ENCODE assay signal across 8 cellular contexts in the genomic region with DNA sequence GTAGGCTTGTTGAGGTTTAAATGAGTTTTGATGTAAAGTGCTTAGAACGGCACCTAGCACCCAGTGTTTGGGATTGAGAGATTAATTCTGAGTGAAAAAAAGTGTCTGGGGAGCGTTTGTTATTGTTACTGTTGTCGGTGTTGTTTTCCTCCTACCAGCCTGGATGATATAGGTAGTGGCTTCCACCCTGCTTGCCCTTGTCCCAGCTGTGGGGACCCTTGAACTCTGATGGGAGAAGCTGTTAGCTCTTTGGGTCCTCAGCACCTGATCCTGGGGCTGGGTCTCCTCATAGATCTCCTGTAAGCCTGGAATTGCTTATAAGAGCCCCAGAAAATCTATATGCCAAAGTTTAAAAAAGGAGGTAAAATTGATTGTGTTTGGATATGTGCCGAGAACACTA. TPM values are rescaled to one million over a fixed set of nuclear protein-coding genes. Genes with fewer than 3 reads are reported as not detected.
DNase-seq lines count a peak whose midpoint lies in the region; ATAC-seq, FAIRE-seq and TF ChIP-seq lines count a peak whose summit lies in the region.

No MANE protein-coding gene starts in this region.

- BruUV-seq in OCI-LY7 (replicated peaks; lab: Mats Ljungman, UMichigan) = TSS peak; percentile 92

- CTCF ChIA-PET in OCI-LY7 (lab: Charles Lee; ENCODE audit: unreplicated experiment) = interaction anchor here (0.6 to 1.0 kb wide), 2 partner anchors 21 to 91 kb away, joined by 3 to 4 read pairs; no protein-coding TSS in a partner anchor

- no peaks in the 10 kb centered on the region for H3K27me3 Mint-ChIP-seq in effector memory CD8-positive, alpha-beta T cell

- WGBS in small intestine, 3 donors = 56 to 69% (median 61%) methylated on average over 4 of the region's 4 CpGs

- DNase-seq in GM12864 (ENCODE audit: low read depth) (no peak), OCI-LY7 (ENCODE audit: low spot score) (peak; percentile 24), small intestine (no peak), NCI-H446 (lab: John Stamatoyannopoulos, UW) (no peak), ureter (ENCODE audit: low spot score) (no peak), A172 (ENCODE audit: low spot score) (no peak)
- no peak for DNase-seq in effector memory CD8-positive, alpha-beta T cell
- DNase-seq in stimulated activated naive CD4-positive, alpha-beta T cell treated with Interleukin-2 at 50 U/mL for 16 hours (lab: John Stamatoyannopoulos, UW) = no peak

- peak overlapping the region; percentile 100 for H3K27ac Mint-ChIP-seq in effector memory CD8-positive, alpha-beta T cell

- H3K4me3 ChIP-seq in GM12864 (ENCODE audit: low read depth, low read length) (peak overlapping the region; percentile 84), OCI-LY7 (ENCODE audit: low read depth, low read length, poor library complexity, severe bottlenecking) (peak overlapping the region; percentile 96), small intestine (ENCODE audit: low read depth in 1 of 2, low read length in 2 of 2) (peak overlapping the region in 1 of 2 donors; percentile 24)

- no peak for FAIRE-seq in small intestine (lab: Jason Lieb, UNC)

- H3K27ac ChIP-seq in OCI-LY7 (ENCODE audit: low read depth, low read length, poor library complexity, severe bottlenecking) (peak overlapping the region; percentile 97), small intestine (ENCODE audit: low read depth in 1 of 2, low read length in 1 of 2) (peak overlapping the region; percentile 82 to 90)

- H3K4me2 ChIP-seq in OCI-LY7 (ENCODE audit: low read length) = peak overlapping the region; percentile 98

- H2AFZ ChIP-seq in OCI-LY7 (ENCODE audit: low read length) = no peak overlapping the region; the same call in 1 of the 2 replicates

- H3K36me3 ChIP-seq in OCI-LY7 (ENCODE audit: insufficient read depth, low read length) (no peaks in the 10 kb centered on the region), small intestine (ENCODE audit: control insufficient read depth in 2 of 2, insufficient read depth in 2 of 2, low read length in 2 of 2) (no peaks in the 10 kb centered on the region)

- H3K9me2 ChIP-seq in OCI-LY7 (ENCODE audit: insufficient read depth, low read length) = no peaks in the 10 kb centered on the region

- POLR2A ChIA-PET in OCI-LY7 (lab: Charles Lee) = interaction anchor here (0.8 to 1.4 kb wide), 5 partner anchors 13 to 114 kb away, joined by 3 to 4 read pairs (median 4); a partner anchor contains a TSS

- H3K4me1 ChIP-seq in OCI-LY7 (ENCODE audit: insufficient read depth, low read length, poor library complexity, severe bottlenecking) (peaks cover 85% of the 10 kb centered on the region), small intestine (ENCODE audit: control insufficient read depth in 2 of 2, insufficient read depth in 1 of 2, low read depth in 1 of 2, low read length in 1 of 2) (peaks cover 0 to 3% of the 10 kb centered on the region in 2 donors)

- H3K9me3 ChIP-seq in OCI-LY7 (ENCODE audit: low read length) (no peaks in the 10 kb centered on the region), small intestine (ENCODE audit: control insufficient read depth, low read depth) (no peaks in the 10 kb centered on the region)

- peaks cover 76% of the 10 kb centered on the region for H3K79me2 ChIP-seq in OCI-LY7 (ENCODE audit: insufficient read depth, low read depth, low read length)

- peaks cover 87% of the 10 kb centered on the region for H3K36me3 Mint-ChIP-seq in effector memory CD8-positive, alpha-beta T cell (ENCODE audit: insufficient read depth)

- H3K4me3 Mint-ChIP-seq in effector memory CD8-positive, alpha-beta T cell = peak overlapping the region; percentile 97 to 98

- TF ChIP-seq CTCF in GM12864 (IDR thresholded peaks at IDR 0.05; ENCODE audit: low read depth, low read length, missing control alignments) (no peak), OCI-LY7 (conservative IDR thresholded peaks at IDR 0.05; ENCODE audit: low read length) (no peak)

- intact Hi-C loops in OCI-LY7 (cut with micrococcal nuclease; ENCODE audit: unreplicated experiment) = loop anchor here (2.0 to 5.0 kb wide), 2 partner anchors 20 to 91 kb away; a partner anchor contains a TSS

- no peaks in the 10 kb centered on the region for H3K27me3 ChIP-seq in small intestine (ENCODE audit: control insufficient read depth in 2 of 2, insufficient read depth in 2 of 2, low read length in 2 of 2)

- H3K4me1 Mint-ChIP-seq in effector memory CD8-positive, alpha-beta T cell (ENCODE audit: low read depth in 2 of 2) = peaks cover 71 to 75% of the 10 kb centered on the region in 2 donors

- ATAC-seq in effector memory CD8-positive, alpha-beta T cell (replicated peaks) = no peak

- H4K20me1 ChIP-seq in OCI-LY7 (ENCODE audit: insufficient read depth, low read length) = no peaks in the 10 kb centered on the region

- no peaks in the 10 kb centered on the region for H3K9me3 Mint-ChIP-seq in effector memory CD8-positive, alpha-beta T cell

RNA-seq across cellular contexts. Expression of a gene that starts 4.9 kb away (rescaled TPM):
- total RNA-seq in OCI-LY7 (2014; rRNA removed; shearing (Covaris generic)) = 44.8 and 55.1 TPM in 2 replicates
- 133 and 159 TPM in 2 replicates for total RNA-seq in OCI-LY7 (2022)
- polyA plus RNA-seq in small intestine = 10 to 100 TPM in 1 of 3 donors, 1 to 10 TPM in 2; 3.1 to 15.4 (median 8.3) TPM
- 19.4 TPM for total RNA-seq in ureter
- 36.3 and 44.8 TPM in 2 replicates for total RNA-seq in A172 (2014; rRNA removed; shearing (Covaris generic))

RNA-seq across cellular contexts. Expression of a gene that starts 35.3 kb away (rescaled TPM):
- 0.41 TPM in 1 of 2 replicates, not detected in the other for total RNA-seq in OCI-LY7 (2014; rRNA removed; shearing (Covaris generic))
- total RNA-seq in OCI-LY7 (2022) (0.18 TPM in 1 of 2 replicates, not detected in the other), ureter (not detected)
- under 1 TPM in 1 of 3 donors, not detected in 2; 0.04 TPM for polyA plus RNA-seq in small intestine
- not detected in 2 replicates for total RNA-seq in A172 (2014; rRNA removed; shearing (Covaris generic))
